In the genomic region with DNA sequence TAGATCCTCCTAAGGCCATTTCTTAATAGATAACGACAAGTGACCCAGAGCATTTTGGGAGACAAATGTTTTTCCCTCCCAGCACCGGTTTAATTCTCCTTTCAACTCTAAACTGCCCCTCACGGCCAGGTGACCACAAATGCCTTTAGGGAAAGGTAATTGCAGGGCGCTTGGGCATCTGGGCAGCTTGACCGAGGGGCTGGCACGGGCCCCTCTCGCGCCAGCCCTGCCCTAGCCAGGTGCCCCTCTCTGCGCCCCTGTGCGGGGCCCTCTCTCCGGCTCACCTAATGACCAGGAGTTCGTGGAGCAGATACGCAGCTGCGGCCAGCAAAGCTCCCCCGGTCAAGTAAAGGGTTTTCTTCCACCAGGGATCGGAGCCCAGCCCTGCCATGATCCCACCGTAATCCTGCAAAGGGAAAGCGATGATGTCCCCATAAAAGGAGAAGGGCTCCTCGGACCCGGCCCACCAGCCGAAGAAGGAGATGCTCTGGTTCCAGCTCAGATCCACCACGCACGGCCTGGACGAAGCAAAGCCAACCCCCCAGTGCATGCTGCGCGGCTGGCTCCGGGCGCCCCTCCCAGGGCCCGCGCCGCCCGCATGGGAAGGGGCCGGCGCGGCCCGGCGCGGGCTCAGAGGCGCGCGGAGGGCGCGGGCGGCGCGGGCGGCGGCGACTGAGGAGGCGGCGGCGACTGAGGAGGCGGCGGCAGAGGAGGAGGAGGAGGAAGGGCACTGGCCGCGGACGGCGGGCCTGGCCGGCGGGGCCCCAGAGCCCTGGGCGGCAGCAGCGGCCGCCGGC, we compare ENCODE assay signal across 8 cellular contexts. TPM values are rescaled to one million over a fixed set of nuclear protein-coding genes. Genes with fewer than 3 reads are reported as not detected.
DNase-seq lines count a peak whose midpoint lies in the region; ATAC-seq, FAIRE-seq and TF ChIP-seq lines count a peak whose summit lies in the region.

No MANE protein-coding gene starts in this region.

- ATAC-seq in lower lobe of right lung: peak in 1 of 2 donors; percentile 50
- no peak for ATAC-seq in HG03108 (IDR thresholded peaks at IDR 0.05; ENCODE audit: unreplicated experiment)

- intact Hi-C loops in cardiac septum (cut with DNase I): no loop called here
- intact Hi-C loops in breast epithelium (cut with DNase I; ENCODE audit: low total_unique reads): no loop called here
- intact Hi-C loops in lower lobe of right lung (cut with DNase I): no loop called here

- H3K27me3 ChIP-seq in cardiac muscle cell (peaks cover 38% of the 10 kb centered on the region), breast epithelium (peaks cover 0 to 4% of the 10 kb centered on the region in 2 donors), lower lobe of right lung (ENCODE audit: low read depth) (peaks cover 42% of the 10 kb centered on the region)

- no peak for FAIRE-seq in HTR-8/SVneo (lab: Jason Lieb, UNC)

- DNase-seq in cardiac muscle cell (ENCODE audit: low read depth in 1 of 2, low spot score in 1 of 2): peak; percentile 5 to 38
- DNase-seq in cardiac septum (ENCODE audit: low spot score): no peak
- peak; percentile 25 for DNase-seq in HuH-7 (ENCODE audit: low spot score)
- no peak for DNase-seq in breast epithelium (ENCODE audit: low spot score in 2 of 2)
- DNase-seq in lower lobe of right lung: no peak
- no peak for DNase-seq in HTR-8/SVneo (ENCODE audit: insufficient read length, low spot score)

- H3K36me3 ChIP-seq in cardiac muscle cell (no peaks in the 10 kb centered on the region), breast epithelium (no peaks in the 10 kb centered on the region), lower lobe of right lung (no peaks in the 10 kb centered on the region), urinary bladder (ENCODE audit: insufficient read depth) (no peaks in the 10 kb centered on the region)

- TF ChIP-seq CTCF in cardiac muscle cell (IDR thresholded peaks at IDR 0.05; ENCODE audit: low read depth, low read length) (no peak), breast epithelium (IDR thresholded peaks at IDR 0.05) (no peak), lower lobe of right lung (IDR thresholded peaks at IDR 0.05) (no peak)

- TF ChIP-seq POLR2A in breast epithelium (IDR thresholded peaks at IDR 0.05): no peak

- H3K27ac ChIP-seq in cardiac muscle cell: no peak overlapping the region
- H3K27ac ChIP-seq in breast epithelium: peak overlapping the region; percentile 81 to 90
- peak overlapping the region; percentile 56 for H3K27ac ChIP-seq in lower lobe of right lung
- no peak overlapping the region for H3K27ac ChIP-seq in urinary bladder (ENCODE audit: low read depth)

- H3K4me1 ChIP-seq in cardiac muscle cell (ENCODE audit: low read depth) (no peaks in the 10 kb centered on the region), breast epithelium (peaks cover 0 to 3% of the 10 kb centered on the region in 2 donors), lower lobe of right lung (peaks cover 4% of the 10 kb centered on the region), urinary bladder (ENCODE audit: insufficient read depth) (no peaks in the 10 kb centered on the region)

- no peaks in the 10 kb centered on the region for H3K9me3 ChIP-seq in cardiac muscle cell (ENCODE audit: low read depth)
- no peaks in the 10 kb centered on the region for H3K9me3 ChIP-seq in breast epithelium
- no peaks in the 10 kb centered on the region for H3K9me3 ChIP-seq in lower lobe of right lung

- 4% methylated on average over 64 of the region's 64 CpGs for WGBS in urinary bladder

- peak overlapping the region; percentile 79 for H3K4me3 ChIP-seq in cardiac muscle cell
- H3K4me3 ChIP-seq in breast epithelium: peak overlapping the region; percentile 51 to 83 (median 68)
- H3K4me3 ChIP-seq in lower lobe of right lung: peak overlapping the region; percentile 62
- H3K4me3 ChIP-seq in urinary bladder (ENCODE audit: low read depth, low read length): peak overlapping the region; percentile 76

RNA-seq across cellular contexts. Expression of a gene that starts 0.5 kb away (rescaled TPM):
- total RNA-seq in cardiac muscle cell (0.14 and 0.30 TPM in 2 replicates), cardiac septum (0.57 TPM), breast epithelium (10 to 100 TPM in 1 of 3 donors, 1 to 10 TPM in 1, not detected in 1; 5.2 to 14.2 TPM), lower lobe of right lung (4.3 TPM), urinary bladder (19.4 TPM)
- polyA plus RNA-seq in cardiac muscle cell (2.7 and 4.1 TPM in 2 replicates), urinary bladder (28.0 TPM)

RNA-seq across cellular contexts. Expression of a gene that starts 45.0 kb away (rescaled TPM):
- total RNA-seq in cardiac muscle cell (4.6 and 5.1 TPM in 2 replicates), cardiac septum (20.7 TPM), breast epithelium (1 to 10 TPM; 4.2 to 5.6 (median 4.5) TPM), lower lobe of right lung (2.2 TPM), urinary bladder (4.8 TPM)
- polyA plus RNA-seq in cardiac muscle cell (14.8 and 15.4 TPM in 2 replicates), urinary bladder (10.8 TPM)

Comparison
In these comparisons a context has a peak if more than half of its experiments do, and no peak if none do; other contexts are left out.
1. DNase-seq: peak in cardiac muscle cell (2 of 2) and HuH-7 (single experiment); none in cardiac septum (single experiment), breast epithelium (0 of 2), lower lobe of right lung (single experiment) and HTR-8/SVneo (single experiment).
2. H3K27ac ChIP-seq: peak in breast epithelium (2 of 2) and lower lobe of right lung (single experiment); none in cardiac muscle cell (single experiment) and urinary bladder (single experiment).
3. Peak in every context shown above with its lines, with median percentiles within 50 percentile points of each other: H3K4me3 ChIP-seq.